Comparison of ENCODE assay signal across 1 cellular context in the genomic region with DNA sequence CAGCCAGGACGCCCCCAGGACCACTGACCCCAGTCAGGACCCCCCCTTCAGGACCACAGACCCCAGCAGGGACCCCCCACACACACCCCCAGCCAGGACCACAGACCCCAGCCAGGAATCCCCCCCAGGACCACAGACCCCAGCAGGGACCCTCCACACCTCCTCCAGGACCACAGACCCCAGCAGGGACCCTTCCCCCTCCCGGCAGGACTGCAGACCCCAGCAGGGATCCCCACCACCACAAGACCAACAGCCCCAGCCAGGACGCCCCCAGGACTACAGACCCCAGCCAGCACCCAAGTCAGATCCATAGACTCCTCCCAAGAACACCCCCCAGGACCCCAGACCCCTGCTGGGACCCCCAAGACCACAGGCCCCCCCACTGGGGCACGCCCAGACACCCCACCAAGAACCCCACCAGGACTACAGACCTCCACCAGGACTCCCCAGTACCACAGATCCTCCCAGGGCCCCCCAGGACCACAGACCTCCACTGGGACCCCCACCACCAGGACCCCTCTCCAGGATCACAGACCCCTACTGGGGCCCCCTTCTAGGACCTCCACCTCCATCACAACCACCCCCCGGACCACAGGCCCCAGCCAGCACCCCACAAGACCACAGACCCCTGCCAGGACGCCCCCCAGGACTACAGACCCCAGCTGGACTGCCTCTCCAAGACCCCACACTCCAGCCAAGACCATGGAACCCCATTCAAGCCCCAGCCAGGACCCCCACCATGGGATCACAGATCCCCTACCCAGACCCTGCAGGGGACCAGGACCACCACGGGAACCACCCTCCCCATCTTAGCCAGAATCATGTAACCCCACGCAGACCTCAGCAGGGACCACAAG.
TF ChIP-seq lines count a peak whose summit lies in the region.

No MANE protein-coding gene starts in this region.

TF ChIP-seq in HEK293, 187 proteins besides CTCF, POLR2A, EP300 and RAD21 (continued from another document):
- TF ChIP-seq, protein P1, sequence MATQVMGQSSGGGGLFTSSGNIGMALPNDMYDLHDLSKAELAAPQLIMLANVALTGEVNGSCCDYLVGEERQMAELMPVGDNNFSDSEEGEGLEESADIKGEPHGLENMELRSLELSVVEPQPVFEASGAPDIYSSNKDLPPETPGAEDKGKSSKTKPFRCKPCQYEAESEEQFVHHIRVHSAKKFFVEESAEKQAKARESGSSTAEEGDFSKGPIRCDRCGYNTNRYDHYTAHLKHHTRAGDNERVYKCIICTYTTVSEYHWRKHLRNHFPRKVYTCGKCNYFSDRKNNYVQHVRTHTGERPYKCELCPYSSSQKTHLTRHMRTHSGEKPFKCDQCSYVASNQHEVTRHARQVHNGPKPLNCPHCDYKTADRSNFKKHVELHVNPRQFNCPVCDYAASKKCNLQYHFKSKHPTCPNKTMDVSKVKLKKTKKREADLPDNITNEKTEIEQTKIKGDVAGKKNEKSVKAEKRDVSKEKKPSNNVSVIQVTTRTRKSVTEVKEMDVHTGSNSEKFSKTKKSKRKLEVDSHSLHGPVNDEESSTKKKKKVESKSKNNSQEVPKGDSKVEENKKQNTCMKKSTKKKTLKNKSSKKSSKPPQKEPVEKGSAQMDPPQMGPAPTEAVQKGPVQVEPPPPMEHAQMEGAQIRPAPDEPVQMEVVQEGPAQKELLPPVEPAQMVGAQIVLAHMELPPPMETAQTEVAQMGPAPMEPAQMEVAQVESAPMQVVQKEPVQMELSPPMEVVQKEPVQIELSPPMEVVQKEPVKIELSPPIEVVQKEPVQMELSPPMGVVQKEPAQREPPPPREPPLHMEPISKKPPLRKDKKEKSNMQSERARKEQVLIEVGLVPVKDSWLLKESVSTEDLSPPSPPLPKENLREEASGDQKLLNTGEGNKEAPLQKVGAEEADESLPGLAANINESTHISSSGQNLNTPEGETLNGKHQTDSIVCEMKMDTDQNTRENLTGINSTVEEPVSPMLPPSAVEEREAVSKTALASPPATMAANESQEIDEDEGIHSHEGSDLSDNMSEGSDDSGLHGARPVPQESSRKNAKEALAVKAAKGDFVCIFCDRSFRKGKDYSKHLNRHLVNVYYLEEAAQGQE (tag by site-specific recombination; IDR thresholded peaks at IDR 0.05), result no peak
- TF ChIP-seq ZIC2 (tag by site-specific recombination; IDR thresholded peaks at IDR 0.05) (peak; percentile 77), MYNN (tag by site-specific recombination; IDR thresholded peaks at IDR 0.05; ENCODE audit: borderline replicate concordance) (no peak)
- TF ChIP-seq, protein P2, sequence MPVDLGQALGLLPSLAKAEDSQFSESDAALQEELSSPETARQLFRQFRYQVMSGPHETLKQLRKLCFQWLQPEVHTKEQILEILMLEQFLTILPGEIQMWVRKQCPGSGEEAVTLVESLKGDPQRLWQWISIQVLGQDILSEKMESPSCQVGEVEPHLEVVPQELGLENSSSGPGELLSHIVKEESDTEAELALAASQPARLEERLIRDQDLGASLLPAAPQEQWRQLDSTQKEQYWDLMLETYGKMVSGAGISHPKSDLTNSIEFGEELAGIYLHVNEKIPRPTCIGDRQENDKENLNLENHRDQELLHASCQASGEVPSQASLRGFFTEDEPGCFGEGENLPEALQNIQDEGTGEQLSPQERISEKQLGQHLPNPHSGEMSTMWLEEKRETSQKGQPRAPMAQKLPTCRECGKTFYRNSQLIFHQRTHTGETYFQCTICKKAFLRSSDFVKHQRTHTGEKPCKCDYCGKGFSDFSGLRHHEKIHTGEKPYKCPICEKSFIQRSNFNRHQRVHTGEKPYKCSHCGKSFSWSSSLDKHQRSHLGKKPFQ (tag by site-specific recombination; IDR thresholded peaks at IDR 0.05), result no peak
TF ChIP-seq in HEK293: peak in this region for 6.
